ENCODE assay signal across 9 cellular contexts in genomic region chr1:56584910-56585528, GRCh38.
A peak's percentile ranks its signal among the peaks of the same experiment; 100 is the strongest.
DNase-seq lines count a peak whose midpoint lies in the region; ATAC-seq and TF ChIP-seq lines count a peak whose summit lies in the region.
"Had no signal": no experiment of that assay in that cellular context is flagged by ENCODE, and none has a peak within 500 bp of the region (broad histone marks: within the 10 kb centered on the region; RNA-seq: fewer than 3 reads in every experiment).

No MANE protein-coding gene starts in this region.

- no peaks in the 10 kb centered on the region for H3K79me2 ChIP-seq in parathyroid adenoma

- no peaks in the 10 kb centered on the region for H3K36me3 ChIP-seq in parathyroid adenoma (ENCODE audit: control insufficient read depth, insufficient read depth, low read length)
- H3K36me3 ChIP-seq: BLaER1 treated with 17β-estradiol and CSF1 and Interleukin-3, amounts not matched to agents 10 nM and 100 nM had no signal

- no peak overlapping the region for H3K4me2 ChIP-seq in parathyroid adenoma (ENCODE audit: low read length)
- H3K4me2 ChIP-seq: BLaER1 treated with 17β-estradiol and CSF1 and Interleukin-3, amounts not matched to agents 10 nM and 100 nM had no signal

- H3K4me1 ChIP-seq in parathyroid adenoma: no peaks in the 10 kb centered on the region

- no peak overlapping the region for H3K27ac ChIP-seq in parathyroid adenoma
- H3K27ac ChIP-seq: BLaER1 treated with 17β-estradiol and CSF1 and Interleukin-3, amounts not matched to agents 10 nM and 100 nM had no signal

- no peak overlapping the region for H3K9ac ChIP-seq in parathyroid adenoma
- H3K9ac ChIP-seq: BLaER1 treated with 17β-estradiol and CSF1 and Interleukin-3, amounts not matched to agents 10 nM and 100 nM had no signal

- H2AFZ ChIP-seq in parathyroid adenoma: no peak overlapping the region

- H3K4me3 ChIP-seq in parathyroid adenoma (ENCODE audit: low read depth, low read length): no peak overlapping the region
- H3K4me3 ChIP-seq: BLaER1 treated with 17β-estradiol and CSF1 and Interleukin-3, amounts not matched to agents 10 nM and 100 nM had no signal

- ATAC-seq in SK-N-SH treated with all-trans-retinoic acid at 6 μM for 48 hours (peak; percentile 80), HG03439 (IDR thresholded peaks at IDR 0.05; ENCODE audit: unreplicated experiment) (no peak)

- H3K9me3 ChIP-seq in parathyroid adenoma (ENCODE audit: control insufficient read depth, low read length): no peaks in the 10 kb centered on the region

- DNase-seq in NCI-H1417 (lab: John Stamatoyannopoulos, UW): peak; percentile 12 to 74 (median 32)
- no peak for DNase-seq in NCI-H1417 treated with DMSO at 0.1 percent for 48 hours (lab: John Stamatoyannopoulos, UW)
- DNase-seq in LoVo (ENCODE audit: low spot score): peak; percentile 63
- peak; percentile 66 for DNase-seq in fibroblast of the conjunctiva (ENCODE audit: low read depth)
- no peak for DNase-seq in NK-92 (lab: John Stamatoyannopoulos, UW; ENCODE audit: unreplicated experiment)

- H3K27me3 ChIP-seq in parathyroid adenoma (ENCODE audit: control insufficient read depth, insufficient read depth, low read length): no peaks in the 10 kb centered on the region

- TF ChIP-seq CTCF in parathyroid adenoma (IDR thresholded peaks at IDR 0.05): peak; percentile 55

TF ChIP-seq in SK-N-SH treated with all-trans-retinoic acid at 6 μM for 48 hours, 23 proteins besides CTCF, POLR2A, EP300 and RAD21:
- TF ChIP-seq CSDC2 (CRISPR knock-in tag; IDR thresholded peaks at IDR 0.05) (no peak), ZNF565 (CRISPR knock-in tag; conservative IDR thresholded peaks at IDR 0.05; ENCODE audit: low read depth) (no peak), OSR1 (CRISPR knock-in tag; IDR thresholded peaks at IDR 0.05) (no peak), TOX (CRISPR knock-in tag; IDR thresholded peaks at IDR 0.05; ENCODE audit: borderline replicate concordance) (no peak), ISL1 (CRISPR knock-in tag; IDR thresholded peaks at IDR 0.05) (no peak)

Comparison
In these comparisons a context has a peak if more than half of its experiments do, and no peak if none do; other contexts are left out.
1. DNase-seq: peak in NCI-H1417 (3 of 3), LoVo (single experiment) and fibroblast of the conjunctiva (single experiment); none in NCI-H1417 treated with DMSO at 0.1 percent for 48 hours (single experiment) and NK-92 (single experiment).